8 cellular contexts compared by ENCODE assay signal in the genomic region with DNA sequence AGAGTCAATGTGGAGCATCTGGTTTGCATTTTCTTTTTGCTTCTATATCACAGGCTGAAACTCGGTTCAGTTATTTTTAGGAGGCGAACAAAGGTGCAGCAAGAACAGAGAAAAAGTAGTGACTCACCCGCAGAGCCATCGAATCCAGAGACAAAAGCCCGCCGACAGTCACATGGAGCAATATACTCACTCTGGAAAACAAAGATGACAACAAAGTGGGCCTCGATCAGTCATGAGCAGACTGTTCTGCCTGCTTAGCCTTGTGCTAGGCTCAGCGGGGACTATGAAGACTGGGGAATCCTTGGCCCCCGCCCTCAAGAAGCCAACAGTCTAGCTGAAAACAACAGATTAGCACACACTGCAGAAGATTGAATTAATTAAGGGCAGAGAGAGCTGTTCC. TPM values are rescaled to one million over a fixed set of nuclear protein-coding genes. Genes with fewer than 3 reads are reported as not detected.
DNase-seq lines count a peak whose midpoint lies in the region; ATAC-seq, FAIRE-seq and TF ChIP-seq lines count a peak whose summit lies in the region.

No MANE protein-coding gene starts in this region.

- FAIRE-seq in urothelium cell line (lab: Jason Lieb, UNC), result no peak

- H3K4me1 ChIP-seq in SK-N-SH (ENCODE audit: control insufficient read depth in 1 of 2, insufficient read depth in 2 of 2, low read depth in 1 of 2, low read length in 1 of 2), result peaks cover 18 to 27% of the 10 kb centered on the region in 2 experiments; a peak in 3 of 4 replicates

- no peak for TF ChIP-seq CTCF in SK-N-SH (IDR thresholded peaks at IDR 0.05)

- DNase-seq in GDM1 (lab: John Stamatoyannopoulos, UW) (peak; percentile 2), SK-N-SH (no peak), posterior vena cava (ENCODE audit: low spot score) (peak; percentile 65), NCI-H2107 treated with DMSO at 0.1 percent for 48 hours (lab: John Stamatoyannopoulos, UW; ENCODE audit: unreplicated experiment) (no peak), urothelium cell line (ENCODE audit: low spot score) (no peak), GM19240 (ENCODE audit: insufficient read length, low spot score) (no peak)

- H3K27ac ChIP-seq in SK-N-SH (ENCODE audit: low read depth in 2 of 2, low read length in 1 of 2), result peak overlapping the region; percentile 54 to 78

- POLR2A ChIA-PET in SK-N-SH (lab: Yijun Ruan, JAX), result no interaction called here

- H3K79me2 ChIP-seq in SK-N-SH (ENCODE audit: insufficient read depth), result peaks cover 29% of the 10 kb centered on the region

- ATAC-seq in esophagus mucosa (peak; percentile 69), GM19035 (IDR thresholded peaks at IDR 0.05; ENCODE audit: unreplicated experiment) (no peak)

- H3K4me3 ChIP-seq in SK-N-SH (ENCODE audit: low read depth in 2 of 2, low read length in 1 of 2), result no peak overlapping the region

- peaks cover 10% of the 10 kb centered on the region for H3F3A ChIP-seq in SK-N-SH (replicated peaks; ENCODE audit: insufficient read depth)

- peaks cover 12 to 23% of the 10 kb centered on the region in 2 experiments for H3K36me3 ChIP-seq in SK-N-SH (replicated peaks in 1 of 2; ENCODE audit: control insufficient read depth in 1 of 2, insufficient read depth in 2 of 2, low read length in 1 of 2)

- H3K9me3 ChIP-seq in SK-N-SH, result no peaks in the 10 kb centered on the region

- no peak overlapping the region for H3K9ac ChIP-seq in SK-N-SH

- H2AFZ ChIP-seq in SK-N-SH (ENCODE audit: low read depth), result no peak overlapping the region

- H4K20me1 ChIP-seq in SK-N-SH (ENCODE audit: insufficient read depth), result no peaks in the 10 kb centered on the region

- intact Hi-C loops in posterior vena cava (cut with DNase I), result loop anchor here in 1 of 2 donors (10.0 kb wide), 1 partner anchor 112 kb away; a partner anchor contains a TSS

- TF ChIP-seq RAD21 in SK-N-SH (IDR thresholded peaks at IDR 0.05; ENCODE audit: low read length), result no peak

- CTCF ChIA-PET in SK-N-SH (lab: Yijun Ruan, JAX), result interaction anchor here (7.6 kb wide), 1 partner anchor 9 kb away, joined by 61 read pairs; no protein-coding TSS in a partner anchor

- H3K9me2 ChIP-seq in SK-N-SH, result no peaks in the 10 kb centered on the region

- H3K4me2 ChIP-seq in SK-N-SH, result peak overlapping the region; percentile 47; the same call in 1 of the 2 replicates

- H3K27me3 ChIP-seq in SK-N-SH (ENCODE audit: insufficient read depth), result no peaks in the 10 kb centered on the region

- no peak; a peak in 1 of 4 replicates for TF ChIP-seq EP300 in SK-N-SH (IDR thresholded peaks at IDR 0.05; ENCODE audit: borderline replicate concordance in 1 of 2, low read depth in 1 of 2, low read length in 1 of 2)

- WGBS in SK-N-SH (ENCODE audit: low lambda C conversion rate), result 43% methylated on average over 9 of the region's 9 CpGs

TF ChIP-seq in SK-N-SH, 30 proteins besides CTCF, POLR2A, EP300 and RAD21:
- TF ChIP-seq, protein P1, sequence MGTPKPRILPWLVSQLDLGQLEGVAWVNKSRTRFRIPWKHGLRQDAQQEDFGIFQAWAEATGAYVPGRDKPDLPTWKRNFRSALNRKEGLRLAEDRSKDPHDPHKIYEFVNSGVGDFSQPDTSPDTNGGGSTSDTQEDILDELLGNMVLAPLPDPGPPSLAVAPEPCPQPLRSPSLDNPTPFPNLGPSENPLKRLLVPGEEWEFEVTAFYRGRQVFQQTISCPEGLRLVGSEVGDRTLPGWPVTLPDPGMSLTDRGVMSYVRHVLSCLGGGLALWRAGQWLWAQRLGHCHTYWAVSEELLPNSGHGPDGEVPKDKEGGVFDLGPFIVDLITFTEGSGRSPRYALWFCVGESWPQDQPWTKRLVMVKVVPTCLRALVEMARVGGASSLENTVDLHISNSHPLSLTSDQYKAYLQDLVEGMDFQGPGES (IDR thresholded peaks at IDR 0.05; ENCODE audit: low read depth, low read length), result no peak
- TF ChIP-seq JUND (IDR thresholded peaks at IDR 0.05) (peak; percentile 45; the same call in 1 of the 2 replicates), RCOR1 (IDR thresholded peaks at IDR 0.05; ENCODE audit: low read length) (no peak), TCF12 (IDR thresholded peaks at IDR 0.05) (peak; percentile 73), RFX5 (IDR thresholded peaks at IDR 0.05; ENCODE audit: low read length) (no peak), FOSL2 (IDR thresholded peaks at IDR 0.05; ENCODE audit: borderline replicate concordance, low read depth) (peak; percentile 46; the same call in 1 of the 2 replicates)
- TF ChIP-seq, protein P2, sequence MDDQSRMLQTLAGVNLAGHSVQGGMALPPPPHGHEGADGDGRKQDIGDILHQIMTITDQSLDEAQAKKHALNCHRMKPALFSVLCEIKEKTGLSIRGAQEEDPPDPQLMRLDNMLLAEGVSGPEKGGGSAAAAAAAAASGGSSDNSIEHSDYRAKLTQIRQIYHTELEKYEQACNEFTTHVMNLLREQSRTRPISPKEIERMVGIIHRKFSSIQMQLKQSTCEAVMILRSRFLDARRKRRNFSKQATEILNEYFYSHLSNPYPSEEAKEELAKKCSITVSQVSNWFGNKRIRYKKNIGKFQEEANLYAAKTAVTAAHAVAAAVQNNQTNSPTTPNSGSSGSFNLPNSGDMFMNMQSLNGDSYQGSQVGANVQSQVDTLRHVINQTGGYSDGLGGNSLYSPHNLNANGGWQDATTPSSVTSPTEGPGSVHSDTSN (IDR thresholded peaks at IDR 0.05), result no peak
- TF ChIP-seq, protein P3, sequence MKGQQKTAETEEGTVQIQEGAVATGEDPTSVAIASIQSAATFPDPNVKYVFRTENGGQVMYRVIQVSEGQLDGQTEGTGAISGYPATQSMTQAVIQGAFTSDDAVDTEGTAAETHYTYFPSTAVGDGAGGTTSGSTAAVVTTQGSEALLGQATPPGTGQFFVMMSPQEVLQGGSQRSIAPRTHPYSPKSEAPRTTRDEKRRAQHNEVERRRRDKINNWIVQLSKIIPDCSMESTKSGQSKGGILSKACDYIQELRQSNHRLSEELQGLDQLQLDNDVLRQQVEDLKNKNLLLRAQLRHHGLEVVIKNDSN (IDR thresholded peaks at IDR 0.05; ENCODE audit: borderline replicate concordance, low read depth), result peak; percentile 65; the same call in 1 of the 2 replicates
- TF ChIP-seq, protein P4, sequence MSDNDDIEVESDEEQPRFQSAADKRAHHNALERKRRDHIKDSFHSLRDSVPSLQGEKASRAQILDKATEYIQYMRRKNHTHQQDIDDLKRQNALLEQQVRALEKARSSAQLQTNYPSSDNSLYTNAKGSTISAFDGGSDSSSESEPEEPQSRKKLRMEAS (IDR thresholded peaks at IDR 0.05; ENCODE audit: low read depth), result peak; percentile 85
- TF ChIP-seq, protein P5, sequence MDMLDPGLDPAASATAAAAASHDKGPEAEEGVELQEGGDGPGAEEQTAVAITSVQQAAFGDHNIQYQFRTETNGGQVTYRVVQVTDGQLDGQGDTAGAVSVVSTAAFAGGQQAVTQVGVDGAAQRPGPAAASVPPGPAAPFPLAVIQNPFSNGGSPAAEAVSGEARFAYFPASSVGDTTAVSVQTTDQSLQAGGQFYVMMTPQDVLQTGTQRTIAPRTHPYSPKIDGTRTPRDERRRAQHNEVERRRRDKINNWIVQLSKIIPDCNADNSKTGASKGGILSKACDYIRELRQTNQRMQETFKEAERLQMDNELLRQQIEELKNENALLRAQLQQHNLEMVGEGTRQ (IDR thresholded peaks at IDR 0.05; ENCODE audit: borderline replicate concordance, low read depth, low read length), result no peak
TF ChIP-seq in SK-N-SH: peak in this region for 5.

RNA-seq across cellular contexts. Expression of a gene that starts 30.4 kb away (rescaled TPM):
- 167 and 190 TPM in 2 replicates for polyA plus RNA-seq in SK-N-SH (2012; rRNA removed)
- 122 and 146 TPM in 2 replicates for polyA plus RNA-seq in SK-N-SH (2012; cell fraction: cytosol; rRNA removed)
- polyA plus RNA-seq in SK-N-SH (2012; cell fraction: nucleus; rRNA removed), result 264 and 305 TPM in 2 replicates
- total RNA-seq in esophagus mucosa (45.7 TPM), posterior vena cava (10 to 100 TPM; 57.0 to 69.5 TPM)

Comparison
In these comparisons a context has a peak if more than half of its experiments do, and no peak if none do; other contexts are left out.
1. DNase-seq: peak in GDM1 (single experiment) and posterior vena cava (single experiment); none in SK-N-SH (single experiment), NCI-H2107 treated with DMSO at 0.1 percent for 48 hours (single experiment), urothelium cell line (single experiment) and GM19240 (single experiment).